15 cellular contexts compared by ENCODE assay signal in genomic region chr4:61714387-61714890, GRCh38.
DNase-seq lines count a peak whose midpoint lies in the region; ATAC-seq and TF ChIP-seq lines count a peak whose summit lies in the region.
"Had no signal": no experiment of that assay in that cellular context is flagged by ENCODE, and none has a peak within 500 bp of the region (broad histone marks: within the 10 kb centered on the region; RNA-seq: fewer than 3 reads in every experiment).

No MANE protein-coding gene starts in this region.

- ATAC-seq in left ventricle myocardium superior = peak; percentile 53
- no peak for ATAC-seq in naive thymus-derived CD4-positive, alpha-beta T cell
- ATAC-seq in sciatic nerve = no peak

- CTCF ChIA-PET in naive thymus-derived CD4-positive, alpha-beta T cell (lab: Charles Lee) = no interaction called here

- H3K9me3 Mint-ChIP-seq in chondrocyte (ENCODE audit: low read depth) = no peaks in the 10 kb centered on the region
- peaks cover 0 to 7% (median 0%) of the 10 kb centered on the region in 11 donors for H3K9me3 Mint-ChIP-seq in naive thymus-derived CD4-positive, alpha-beta T cell
- peaks cover 0 to 3% (median 0%) of the 10 kb centered on the region in 7 donors for H3K9me3 Mint-ChIP-seq in CD14-positive monocyte

- TF ChIP-seq CTCF in left ventricle myocardium inferior (IDR thresholded peaks at IDR 0.05; ENCODE audit: borderline replicate concordance) = no peak
- TF ChIP-seq CTCF in chondrocyte (IDR thresholded peaks at IDR 0.05) = no peak
- TF ChIP-seq CTCF in CD14-positive monocyte (IDR thresholded peaks at IDR 0.05) = no peak

- H3K4me1 ChIP-seq in left ventricle myocardium inferior = no peaks in the 10 kb centered on the region
- no peaks in the 10 kb centered on the region for H3K4me1 ChIP-seq in naive thymus-derived CD4-positive, alpha-beta T cell (ENCODE audit: control insufficient read depth in 2 of 2, insufficient read depth in 2 of 2, low read length in 2 of 2)
- H3K4me1 ChIP-seq: BE2C had no signal

- no peaks in the 10 kb centered on the region for H3K27me3 ChIP-seq in left ventricle myocardium inferior (ENCODE audit: low read depth)
- H3K27me3 ChIP-seq in naive thymus-derived CD4-positive, alpha-beta T cell (ENCODE audit: control insufficient read depth in 2 of 2, insufficient read depth in 2 of 2, low read length in 2 of 2) = no peaks in the 10 kb centered on the region
- H3K27me3 ChIP-seq: BE2C had no signal

- intact Hi-C loops in left ventricle myocardium superior (cut with micrococcal nuclease) (no loop called here), left ventricle myocardium inferior (cut with micrococcal nuclease) (no loop called here), sciatic nerve (cut with DNase I) (no loop called here), CD14-positive monocyte (cut with micrococcal nuclease) (no loop called here)
- intact Hi-C loops in naive thymus-derived CD4-positive, alpha-beta T cell (cut with micrococcal nuclease) = no loop called here

- H3K27me3 Mint-ChIP-seq in chondrocyte (ENCODE audit: low read depth) (no peaks in the 10 kb centered on the region), CD14-positive monocyte (ENCODE audit: low read depth in 3 of 3) (peaks cover 0 to under 1% (median under 1%) of the 10 kb centered on the region in 3 donors)
- H3K27me3 Mint-ChIP-seq in naive thymus-derived CD4-positive, alpha-beta T cell = no peaks in the 10 kb centered on the region
- H3K27me3 Mint-ChIP-seq: CD4-positive, alpha-beta T cell had no signal

- H3K36me3 Mint-ChIP-seq in chondrocyte (ENCODE audit: low read depth) (no peaks in the 10 kb centered on the region), CD14-positive monocyte (no peaks in the 10 kb centered on the region)
- no peaks in the 10 kb centered on the region for H3K36me3 Mint-ChIP-seq in naive thymus-derived CD4-positive, alpha-beta T cell

- no peaks in the 10 kb centered on the region for H3K9me3 ChIP-seq in left ventricle myocardium inferior (replicated peaks)
- no peaks in the 10 kb centered on the region for H3K9me3 ChIP-seq in naive thymus-derived CD4-positive, alpha-beta T cell (ENCODE audit: control insufficient read depth in 2 of 3, low read length in 3 of 3)
- H3K9me3 ChIP-seq: BE2C, HAP-1 had no signal

- H3K4me3 Mint-ChIP-seq in chondrocyte (ENCODE audit: unreplicated experiment) (no peak overlapping the region), CD14-positive monocyte (no peak overlapping the region)
- H3K4me3 Mint-ChIP-seq in naive thymus-derived CD4-positive, alpha-beta T cell = no peak overlapping the region
- H3K4me3 Mint-ChIP-seq: CD4-positive, alpha-beta T cell had no signal

- H3K27ac Mint-ChIP-seq in chondrocyte (ENCODE audit: unreplicated experiment) (peak overlapping the region; percentile 14), CD14-positive monocyte (no peak overlapping the region)
- H3K27ac Mint-ChIP-seq in naive thymus-derived CD4-positive, alpha-beta T cell = no peak overlapping the region
- H3K27ac Mint-ChIP-seq: CD4-positive, alpha-beta T cell had no signal

- POLR2A ChIA-PET in naive thymus-derived CD4-positive, alpha-beta T cell (lab: Charles Lee) = no interaction called here

- H3K36me3 ChIP-seq in left ventricle myocardium inferior = no peaks in the 10 kb centered on the region
- no peaks in the 10 kb centered on the region for H3K36me3 ChIP-seq in naive thymus-derived CD4-positive, alpha-beta T cell (ENCODE audit: control insufficient read depth in 2 of 3, insufficient read depth in 3 of 3, low read length in 3 of 3)
- H3K36me3 ChIP-seq: BE2C, HAP-1 had no signal

- DNase-seq in left ventricle myocardium superior (no peak), left ventricle myocardium inferior (no peak), chondrocyte (ENCODE audit: low spot score) (no peak), iPS-NIHi7 (ENCODE audit: extremely low spot score) (peak; percentile 6), sciatic nerve (ENCODE audit: low spot score) (no peak), CD14-positive monocyte (ENCODE audit: low spot score) (no peak)
- no peak for DNase-seq in naive thymus-derived CD4-positive, alpha-beta T cell
- DNase-seq: ACHN; BE2C; C1 segment of cervical spinal cord; CD4-positive, alpha-beta T cell; DMS153; DMS79; GF-D8 had no signal

- H3K4me1 Mint-ChIP-seq in chondrocyte (ENCODE audit: low read depth) (peaks cover 4% of the 10 kb centered on the region), CD14-positive monocyte (no peaks in the 10 kb centered on the region)
- no peaks in the 10 kb centered on the region for H3K4me1 Mint-ChIP-seq in naive thymus-derived CD4-positive, alpha-beta T cell

- H3K4me3 ChIP-seq in left ventricle myocardium inferior = no peak overlapping the region
- H3K4me3 ChIP-seq in naive thymus-derived CD4-positive, alpha-beta T cell (ENCODE audit: low read length) = no peak overlapping the region
- H3K4me3 ChIP-seq: HAP-1 had no signal

- H3K27ac ChIP-seq in left ventricle myocardium inferior (replicated peaks) = no peak overlapping the region
- H3K27ac ChIP-seq in naive thymus-derived CD4-positive, alpha-beta T cell (ENCODE audit: low read depth, low read length) = no peak overlapping the region
